Comparison of ENCODE assay signal across 8 cellular contexts in genomic region chr12:56565510-56566101, GRCh38. TPM values are rescaled to one million over a fixed set of nuclear protein-coding genes. Genes with fewer than 3 reads are reported as not detected.
DNase-seq lines count a peak whose midpoint lies in the region; ATAC-seq and TF ChIP-seq lines count a peak whose summit lies in the region.

No MANE protein-coding gene starts in this region.

- no peaks in the 10 kb centered on the region for H3K36me3 ChIP-seq in Peyer's patch

- TF ChIP-seq POLR2A in Peyer's patch (IDR thresholded peaks at IDR 0.05), result no peak

- peak; percentile 61 for DNase-seq in CD1c-positive myeloid dendritic cell (ENCODE audit: extremely low spot score)
- peak; percentile 43 to 84 (median 64) for DNase-seq in Peyer's patch
- DNase-seq in cardiac fibroblast (ENCODE audit: low read depth in 2 of 2), result peak; percentile 87 to 96
- peak; percentile 72 for DNase-seq in kidney tubule cell (ENCODE audit: low spot score)
- peak; percentile 6 for DNase-seq in stimulated activated CD4-positive, alpha-beta T cell treated with anti-CD3 and anti-CD28 coated beads, Interleukin-4, amount 100 ng/mL, for 1 hour
- no peak for DNase-seq in NCI-H187 (lab: John Stamatoyannopoulos, UW)

- TF ChIP-seq CTCF in Peyer's patch (IDR thresholded peaks at IDR 0.05) (peak in 2 of 6 experiments; percentile 13 to 23), cardiac fibroblast (IDR thresholded peaks at IDR 0.05; ENCODE audit: low read depth, low read length) (no peak)

- no peaks in the 10 kb centered on the region for H3K9me3 ChIP-seq in Peyer's patch

- peaks cover 0 to 20% (median 11%) of the 10 kb centered on the region in 4 donors for H3K4me1 ChIP-seq in Peyer's patch

- peak overlapping the region; percentile 56 to 81 (median 65) for H3K27ac ChIP-seq in Peyer's patch

- ATAC-seq in GM21619 (IDR thresholded peaks at IDR 0.05; ENCODE audit: unreplicated experiment) (peak; percentile 61), HG02870 (IDR thresholded peaks at IDR 0.05; ENCODE audit: unreplicated experiment) (no peak)

- H3K4me3 ChIP-seq in Peyer's patch (no peak overlapping the region), cardiac fibroblast (replicated peaks in 1 of 2; ENCODE audit: low read depth in 2 of 2, low read length in 2 of 2) (peak overlapping the region in 1 of 2 donors; percentile 5)

- H3K27me3 ChIP-seq in Peyer's patch, result no peaks in the 10 kb centered on the region

RNA-seq across cellular contexts. Expression of gene RBMS2, which starts 44.0 kb away (rescaled TPM):
- total RNA-seq in Peyer's patch, result 10 to 100 TPM; 10.7 to 22.3 (median 12.5) TPM

Comparison
In these comparisons a context has a peak if more than half of its experiments do, and no peak if none do; other contexts are left out.
1. DNase-seq: peak in CD1c-positive myeloid dendritic cell (single experiment), Peyer's patch (3 of 3), cardiac fibroblast (2 of 2), kidney tubule cell (single experiment) and stimulated activated CD4-positive, alpha-beta T cell treated with anti-CD3 and anti-CD28 coated beads, Interleukin-4, amount 100 ng/mL, for 1 hour (single experiment); none in NCI-H187 (0 of 2).